16 cellular contexts compared by ENCODE assay signal in the genomic region with DNA sequence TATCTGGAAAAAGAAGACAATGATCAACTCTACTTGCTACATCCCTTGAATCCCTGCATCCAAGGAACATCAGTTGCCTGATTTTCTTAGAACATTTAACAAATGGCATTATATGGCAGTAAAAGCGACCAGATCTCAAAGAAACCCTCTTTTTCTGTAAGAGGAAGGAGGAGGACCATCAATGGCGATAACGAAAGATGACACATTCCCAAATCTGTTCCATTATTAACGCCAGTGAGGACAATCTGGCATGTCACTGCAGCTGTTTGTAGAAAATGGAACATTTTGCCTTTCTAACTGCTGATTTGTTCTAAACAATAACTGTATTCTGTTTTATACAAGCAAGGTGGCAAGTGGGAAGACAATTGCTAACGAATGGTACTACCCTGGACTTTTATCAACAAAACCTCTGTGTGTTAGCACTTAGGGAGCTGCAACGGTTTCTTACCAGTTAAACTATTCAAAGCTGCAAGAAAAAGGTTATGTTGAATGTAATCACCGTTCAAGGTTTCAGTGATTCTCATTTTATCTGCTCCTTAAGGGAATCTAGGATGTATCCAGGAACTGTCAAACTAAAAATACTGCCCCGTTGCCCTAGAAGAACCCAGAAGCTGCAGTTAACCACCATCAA.
DNase-seq lines count a peak whose midpoint lies in the region; ATAC-seq, FAIRE-seq and TF ChIP-seq lines count a peak whose summit lies in the region.
"Had no signal": no experiment of that assay in that cellular context is flagged by ENCODE, and none has a peak within 500 bp of the region (broad histone marks: within the 10 kb centered on the region; RNA-seq: fewer than 3 reads in every experiment).

No MANE protein-coding gene starts in this region.

- DNase-seq in GM19239 (ENCODE audit: insufficient read length, low spot score) (no peak), osteoblast (ENCODE audit: insufficient read length, low spot score, missing footprints) (no peak), upper lobe of left lung (no peak), mesendoderm (no peak), NCI-H524 (lab: John Stamatoyannopoulos, UW) (no peak)
- DNase-seq: activated effector memory CD4-positive, alpha-beta T cell treated with anti-CD3 and anti-CD28 coated beads, Interleukin-2, amount 50 U/mL, for 16 hours; kidney glomerular epithelial cell; ovary had no signal

- TF ChIP-seq CTCF in Loucy (conservative IDR thresholded peaks at IDR 0.05; ENCODE audit: low read length) (no peak), osteoblast (IDR thresholded peaks at IDR 0.05; ENCODE audit: extremely low read depth, low read depth, low read length) (no peak), upper lobe of left lung (IDR thresholded peaks at IDR 0.05) (no peak)

- H3K79me2 ChIP-seq in Loucy (ENCODE audit: insufficient read depth, low read length) (no peaks in the 10 kb centered on the region), osteoblast (ENCODE audit: insufficient read depth, low read length) (no peaks in the 10 kb centered on the region), mesendoderm (ENCODE audit: control insufficient read depth, insufficient read depth, low read length) (no peaks in the 10 kb centered on the region)

- H2AFZ ChIP-seq in Loucy (ENCODE audit: low read length) (peak overlapping the region; percentile 42; the same call in 1 of the 2 replicates), osteoblast (ENCODE audit: low read length) (no peak overlapping the region)

- no peak overlapping the region for H3K56ac ChIP-seq in mesendoderm (ENCODE audit: low read length)

- peak overlapping the region; percentile 49 for H3K4me3 ChIP-seq in BLaER1
- no peak overlapping the region for H3K4me3 ChIP-seq in Loucy (ENCODE audit: low read length, poor library complexity, severe bottlenecking)
- H3K4me3 ChIP-seq in mesodermal cell (ENCODE audit: extremely low read depth, insufficient read depth, low read length, poor library complexity, severe bottlenecking), result no peak overlapping the region
- H3K4me3 ChIP-seq in osteoblast (ENCODE audit: insufficient read depth, low read length), result no peak overlapping the region
- H3K4me3 ChIP-seq in upper lobe of left lung, result no peak overlapping the region
- no peak overlapping the region for H3K4me3 ChIP-seq in mesendoderm (ENCODE audit: low read length)
- H3K4me3 ChIP-seq: ascending aorta, MG63, ovary, Peyer's patch had no signal

- H3K27me3 ChIP-seq in BLaER1 (no peaks in the 10 kb centered on the region), Loucy (ENCODE audit: insufficient read depth, low read length, poor library complexity, severe bottlenecking) (no peaks in the 10 kb centered on the region), osteoblast (ENCODE audit: insufficient read depth, low read length) (no peaks in the 10 kb centered on the region), upper lobe of left lung (no peaks in the 10 kb centered on the region), mesendoderm (ENCODE audit: insufficient read depth, low read length, poor library complexity) (no peaks in the 10 kb centered on the region)
- H3K27me3 ChIP-seq: ascending aorta, MG63, ovary, Peyer's patch had no signal

- no peak overlapping the region for H3K4ac ChIP-seq in mesendoderm (ENCODE audit: low read depth, low read length)

- H3K23ac ChIP-seq in mesendoderm (ENCODE audit: low read length), result no peak overlapping the region

- no peaks in the 10 kb centered on the region for H3F3A ChIP-seq in Loucy (ENCODE audit: low read depth)

- no peak overlapping the region for H4K8ac ChIP-seq in mesendoderm (ENCODE audit: low read depth, low read length)

- H3K9ac ChIP-seq in BLaER1 (peak overlapping the region; percentile 59), Loucy (ENCODE audit: low read depth, low read length, poor library complexity, severe bottlenecking) (no peak overlapping the region), mesendoderm (ENCODE audit: low read length) (no peak overlapping the region)

- H3K9me3 ChIP-seq in BLaER1 (no peaks in the 10 kb centered on the region), Loucy (ENCODE audit: insufficient read depth, low read depth, low read length) (no peaks in the 10 kb centered on the region), mesodermal cell (ENCODE audit: control insufficient read depth, low read length) (no peaks in the 10 kb centered on the region), osteoblast (ENCODE audit: low read depth, low read length) (no peaks in the 10 kb centered on the region), upper lobe of left lung (no peaks in the 10 kb centered on the region)
- H3K9me3 ChIP-seq: ascending aorta, MG63, ovary, Peyer's patch had no signal

- no peak for ATAC-seq in upper lobe of left lung (ENCODE audit: low FRiP score in 2 of 2)

- H3K27ac ChIP-seq in BLaER1, result peak overlapping the region; percentile 70
- H3K27ac ChIP-seq in mesodermal cell (ENCODE audit: low read depth, low read length, severe bottlenecking), result peak overlapping the region; percentile 41
- no peak overlapping the region for H3K27ac ChIP-seq in osteoblast (ENCODE audit: low read depth, low read length)
- no peak overlapping the region for H3K27ac ChIP-seq in upper lobe of left lung
- no peak overlapping the region for H3K27ac ChIP-seq in mesendoderm (ENCODE audit: low read depth, low read length)
- H3K27ac ChIP-seq: ascending aorta, ovary had no signal

- H3K4me2 ChIP-seq in BLaER1, result peak overlapping the region; percentile 84
- H3K4me2 ChIP-seq in Loucy (ENCODE audit: low read depth, low read length, poor library complexity, severe bottlenecking), result peak overlapping the region; percentile 36
- no peak overlapping the region for H3K4me2 ChIP-seq in osteoblast (ENCODE audit: insufficient read depth, low read length)
- no peak overlapping the region for H3K4me2 ChIP-seq in mesendoderm (ENCODE audit: low read length)

- no peak overlapping the region for H2BK5ac ChIP-seq in mesendoderm (ENCODE audit: low read length)

- no peak for TF ChIP-seq EP300 in upper lobe of left lung (IDR thresholded peaks at IDR 0.05)

- no peaks in the 10 kb centered on the region for H3K79me1 ChIP-seq in mesendoderm (ENCODE audit: low read length)

- no peak overlapping the region for H3K18ac ChIP-seq in mesendoderm (ENCODE audit: low read length)

- no peak overlapping the region for H2AK5ac ChIP-seq in mesendoderm (ENCODE audit: low read length)

- no peak overlapping the region for H4K5ac ChIP-seq in mesendoderm (ENCODE audit: low read length)

- H3K36me3 ChIP-seq in BLaER1 (peaks cover 14% of the 10 kb centered on the region), Loucy (ENCODE audit: insufficient read depth, low read length) (no peaks in the 10 kb centered on the region), mesodermal cell (ENCODE audit: control insufficient read depth, insufficient read depth, low read length) (peaks cover 38% of the 10 kb centered on the region), osteoblast (ENCODE audit: insufficient read depth, low read length) (peaks cover 23% of the 10 kb centered on the region), upper lobe of left lung (peaks cover 0 to 30% (median 0%) of the 10 kb centered on the region in 4 donors), mesendoderm (ENCODE audit: control insufficient read depth, insufficient read depth, low read length) (no peaks in the 10 kb centered on the region)
- H3K36me3 ChIP-seq: MG63, ovary had no signal

- WGBS in mesodermal cell (ENCODE audit: insufficient coverage in 2 of 2), 2 experiments, result 87 to 95% methylated on average over 3 to 6 of the region's 8 CpGs
- 80 to 81% methylated on average over 8 of the region's 8 CpGs for WGBS in upper lobe of left lung, 2 donors
- WGBS in mesendoderm (ENCODE audit: extremely low coverage, insufficient coverage, low lambda C conversion rate), result no CpG with 5 or more reads among the region's 8 CpGs

- H3K9me2 ChIP-seq in Loucy (replicated peaks; ENCODE audit: low read depth, low read length), result no peaks in the 10 kb centered on the region

- peak; percentile 35 for FAIRE-seq in GM19239 (lab: Jason Lieb, UNC)
- FAIRE-seq: H1, small intestine had no signal

- H2BK120ac ChIP-seq in mesendoderm (ENCODE audit: low read depth, low read length), result no peak overlapping the region

- no peaks in the 10 kb centered on the region for H4K20me1 ChIP-seq in BLaER1
- no peaks in the 10 kb centered on the region for H4K20me1 ChIP-seq in Loucy (ENCODE audit: insufficient read depth, low read length, poor library complexity, severe bottlenecking)
- H4K20me1 ChIP-seq in osteoblast (ENCODE audit: insufficient read depth, low read length), result peaks cover 3% of the 10 kb centered on the region

- no peak overlapping the region for H2BK15ac ChIP-seq in mesendoderm (replicated peaks; ENCODE audit: low read depth)

- TF ChIP-seq POLR2A in upper lobe of left lung (IDR thresholded peaks at IDR 0.05), result no peak

- H3K4me1 ChIP-seq in BLaER1 (peaks cover 55% of the 10 kb centered on the region), Loucy (ENCODE audit: insufficient read depth, low read length, poor library complexity, severe bottlenecking) (peaks cover 36% of the 10 kb centered on the region), mesodermal cell (ENCODE audit: control insufficient read depth, insufficient read depth, low read length, poor library complexity, severe bottlenecking) (peaks cover 18% of the 10 kb centered on the region), osteoblast (ENCODE audit: insufficient read depth, low read length) (peaks cover 5% of the 10 kb centered on the region), upper lobe of left lung (peaks cover 0 to 5% (median 0%) of the 10 kb centered on the region in 4 donors), mesendoderm (ENCODE audit: control insufficient read depth, low read depth, low read length) (no peaks in the 10 kb centered on the region)
- H3K4me1 ChIP-seq: ascending aorta had no signal

Comparison
In these comparisons a context has a peak if more than half of its experiments do, and no peak if none do; other contexts are left out.
1. H3K27ac ChIP-seq: peak in BLaER1 (single experiment) and mesodermal cell (single experiment); none in osteoblast (single experiment), upper lobe of left lung (0 of 4) and mesendoderm (single experiment).
2. H3K4me2 ChIP-seq: peak in BLaER1 (single experiment) and Loucy (single experiment); none in osteoblast (single experiment) and mesendoderm (single experiment).